In the genomic region with DNA sequence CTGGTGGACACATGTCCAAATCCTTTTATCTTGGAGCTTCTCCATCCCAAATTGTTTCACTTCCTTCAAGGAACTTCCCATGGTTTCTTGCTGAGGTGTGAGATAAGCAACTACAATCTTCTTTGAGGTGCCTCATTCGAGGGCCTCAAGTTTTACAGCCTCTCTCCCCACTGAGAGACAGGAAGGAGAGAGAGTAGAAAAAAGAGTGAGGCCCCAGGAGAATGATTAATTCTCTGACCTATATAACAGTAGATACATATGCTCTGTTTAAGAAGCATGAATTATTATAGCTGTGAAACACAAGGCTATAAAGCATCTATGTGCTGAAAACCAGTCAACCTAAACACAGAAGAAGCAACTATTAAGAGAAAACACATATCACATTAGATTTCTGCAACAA, we compare ENCODE assay signal across 22 cellular contexts.
A peak's percentile ranks its signal among the peaks of the same experiment; 100 is the strongest.
DNase-seq lines count a peak whose midpoint lies in the region; ATAC-seq lines count a peak whose summit lies in the region.
"Had no signal": no experiment of that assay in that cellular context is flagged by ENCODE, and none has a peak within 500 bp of the region (broad histone marks: within the 10 kb centered on the region; RNA-seq: fewer than 3 reads in every experiment).

No MANE protein-coding gene starts in this region.

- H3K27ac Mint-ChIP-seq in activated CD8-positive, alpha-beta memory T cell treated with anti-CD3 and anti-CD28 coated beads, Interleukin-2, amount 10 ng/mL, durations not matched to agents 7 days and 5 days, result peak overlapping the region; percentile 76
- peak overlapping the region; percentile 16 to 68 for H3K27ac Mint-ChIP-seq in T-cell
- H3K27ac Mint-ChIP-seq in activated T-helper 17 cell treated with anti-CD3 and anti-CD28 coated beads, Interleukin-2, amount 50 U/mL, for 72 hours, result peak overlapping the region; percentile 33
- peak overlapping the region; percentile 95 to 98 for H3K27ac Mint-ChIP-seq in natural killer cell treated with Interleukin-12 subunit alpha and Interleukin-12 subunit beta and Interleukin-15 and Interleukin-18, amount 100 ng/mL, for 72 hours
- H3K27ac Mint-ChIP-seq: CD8-positive, alpha-beta T cell; GM23338 had no signal

- H3K27me3 Mint-ChIP-seq in activated CD8-positive, alpha-beta memory T cell treated with anti-CD3 and anti-CD28 coated beads, Interleukin-2, amount 10 ng/mL, durations not matched to agents 7 days and 5 days, result no peaks in the 10 kb centered on the region
- no peaks in the 10 kb centered on the region for H3K27me3 Mint-ChIP-seq in T-cell
- H3K27me3 Mint-ChIP-seq in activated T-helper 17 cell treated with anti-CD3 and anti-CD28 coated beads, Interleukin-2, amount 50 U/mL, for 72 hours, result no peaks in the 10 kb centered on the region
- no peaks in the 10 kb centered on the region for H3K27me3 Mint-ChIP-seq in natural killer cell treated with Interleukin-12 subunit alpha and Interleukin-12 subunit beta and Interleukin-15 and Interleukin-18, amount 100 ng/mL, for 72 hours

- ATAC-seq in activated CD8-positive, alpha-beta memory T cell treated with anti-CD3 and anti-CD28 coated beads, Interleukin-2, amount 10 ng/mL, durations not matched to agents 7 days and 5 days, result no peak
- ATAC-seq in T-cell (replicated peaks in 1 of 4) (peak in 1 of 4 experiments; percentile 45), GM21619 (IDR thresholded peaks at IDR 0.05; ENCODE audit: unreplicated experiment) (no peak)
- peak; percentile 33 for ATAC-seq in activated T-helper 17 cell treated with anti-CD3 and anti-CD28 coated beads, Interleukin-2, amount 50 U/mL, for 72 hours (replicated peaks)
- no peak for ATAC-seq in natural killer cell treated with Interleukin-12 subunit alpha and Interleukin-12 subunit beta and Interleukin-15 and Interleukin-18, amount 100 ng/mL, for 72 hours
- ATAC-seq: CD8-positive, alpha-beta T cell; GM23338 had no signal

- no peak overlapping the region for H3K4me3 Mint-ChIP-seq in activated CD8-positive, alpha-beta memory T cell treated with anti-CD3 and anti-CD28 coated beads, Interleukin-2, amount 10 ng/mL, durations not matched to agents 7 days and 5 days
- H3K4me3 Mint-ChIP-seq in T-cell, result no peak overlapping the region
- peak overlapping the region; percentile 31 for H3K4me3 Mint-ChIP-seq in activated T-helper 17 cell treated with anti-CD3 and anti-CD28 coated beads, Interleukin-2, amount 50 U/mL, for 72 hours
- peak overlapping the region; percentile 70 for H3K4me3 Mint-ChIP-seq in natural killer cell treated with Interleukin-12 subunit alpha and Interleukin-12 subunit beta and Interleukin-15 and Interleukin-18, amount 100 ng/mL, for 72 hours
- H3K4me3 Mint-ChIP-seq: CD8-positive, alpha-beta T cell; GM23338 had no signal

- H3K4me1 Mint-ChIP-seq in activated CD8-positive, alpha-beta memory T cell treated with anti-CD3 and anti-CD28 coated beads, Interleukin-2, amount 10 ng/mL, durations not matched to agents 7 days and 5 days, result peaks cover 50% of the 10 kb centered on the region
- H3K4me1 Mint-ChIP-seq in T-cell, result peaks cover 10 to 36% (median 27%) of the 10 kb centered on the region in 3 donors
- H3K4me1 Mint-ChIP-seq in activated T-helper 17 cell treated with anti-CD3 and anti-CD28 coated beads, Interleukin-2, amount 50 U/mL, for 72 hours, result peaks cover 34% of the 10 kb centered on the region
- H3K4me1 Mint-ChIP-seq in natural killer cell treated with Interleukin-12 subunit alpha and Interleukin-12 subunit beta and Interleukin-15 and Interleukin-18, amount 100 ng/mL, for 72 hours (ENCODE audit: low read depth in 2 of 2), result peaks cover 38 to 47% of the 10 kb centered on the region in 2 donors

- peaks cover 52% of the 10 kb centered on the region for H3K36me3 Mint-ChIP-seq in activated CD8-positive, alpha-beta memory T cell treated with anti-CD3 and anti-CD28 coated beads, Interleukin-2, amount 10 ng/mL, durations not matched to agents 7 days and 5 days
- H3K36me3 Mint-ChIP-seq in T-cell, result peaks cover 61% of the 10 kb centered on the region
- peaks cover 31% of the 10 kb centered on the region for H3K36me3 Mint-ChIP-seq in activated T-helper 17 cell treated with anti-CD3 and anti-CD28 coated beads, Interleukin-2, amount 50 U/mL, for 72 hours (ENCODE audit: low read depth)
- peaks cover 24% of the 10 kb centered on the region for H3K36me3 Mint-ChIP-seq in natural killer cell treated with Interleukin-12 subunit alpha and Interleukin-12 subunit beta and Interleukin-15 and Interleukin-18, amount 100 ng/mL, for 72 hours

- CTCF ChIA-PET in activated CD8-positive, alpha-beta memory T cell treated with anti-CD3 and anti-CD28 coated beads, Interleukin-2, amount 10 ng/mL, durations not matched to agents 7 days and 5 days (lab: Charles Lee), result interaction anchor here (3.3 kb wide), 1 partner anchor 13 kb away, joined by 16 read pairs; no protein-coding TSS in a partner anchor
- CTCF ChIA-PET in T-cell (lab: Charles Lee), result interaction anchor here in 1 of 2 donors (1.7 kb wide), 1 partner anchor 46 kb away, joined by 4 read pairs; no protein-coding TSS in a partner anchor

- H3K9me3 Mint-ChIP-seq in activated CD8-positive, alpha-beta memory T cell treated with anti-CD3 and anti-CD28 coated beads, Interleukin-2, amount 10 ng/mL, durations not matched to agents 7 days and 5 days (ENCODE audit: low read depth), result peaks cover 5% of the 10 kb centered on the region
- H3K9me3 Mint-ChIP-seq in T-cell, result no peaks in the 10 kb centered on the region
- H3K9me3 Mint-ChIP-seq in activated T-helper 17 cell treated with anti-CD3 and anti-CD28 coated beads, Interleukin-2, amount 50 U/mL, for 72 hours, result peaks cover 4% of the 10 kb centered on the region
- no peaks in the 10 kb centered on the region for H3K9me3 Mint-ChIP-seq in natural killer cell treated with Interleukin-12 subunit alpha and Interleukin-12 subunit beta and Interleukin-15 and Interleukin-18, amount 100 ng/mL, for 72 hours
- H3K9me3 Mint-ChIP-seq: CD8-positive, alpha-beta T cell had no signal

- DNase-seq in activated CD8-positive, alpha-beta memory T cell treated with anti-CD3 and anti-CD28 coated beads, Interleukin-2, amount 10 ng/mL, durations not matched to agents 7 days and 5 days, result no peak
- DNase-seq in activated CD8-positive, alpha-beta memory T cell treated with anti-CD3 and anti-CD28 coated beads for 24 hours, result no peak
- DNase-seq in T-cell, result no peak
- no peak for DNase-seq in natural killer cell treated with Interleukin-12 subunit alpha and Interleukin-12 subunit beta and Interleukin-15 and Interleukin-18, amount 100 ng/mL, for 72 hours (ENCODE audit: low spot score)
- DNase-seq in NCI-H2171 (lab: John Stamatoyannopoulos, UW), result no peak
- DNase-seq in HT-29 (ENCODE audit: low spot score), result no peak
- DNase-seq: Calu3; CD8-positive, alpha-beta T cell; DMS153; HCEC 1CT; KBM-7; NCI-H1105; NCI-H1694; NCI-H2081; NCI-H2171 treated with DMSO at 0.1 percent for 48 hours; NCI-H524 treated with DMSO at 0.1 percent for 48 hours; NCI-H82; Peyer's patch; SJCRH30 had no signal

- POLR2A ChIA-PET in T-cell (lab: Charles Lee), result interaction anchor here in 1 of 2 donors (0.5 kb wide), 1 partner anchor 69 kb away, joined by 4 read pairs; no protein-coding TSS in a partner anchor

Comparison
In these comparisons a context has a peak if more than half of its experiments do, and no peak if none do; other contexts are left out.
1. H3K27ac Mint-ChIP-seq: peak in every context shown above with its lines; median percentile 96 in natural killer cell treated with Interleukin-12 subunit alpha and Interleukin-12 subunit beta and Interleukin-15 and Interleukin-18, amount 100 ng/mL, for 72 hours; 76 in activated CD8-positive, alpha-beta memory T cell treated with anti-CD3 and anti-CD28 coated beads, Interleukin-2, amount 10 ng/mL, durations not matched to agents 7 days and 5 days; 42 in T-cell; 33 in activated T-helper 17 cell treated with anti-CD3 and anti-CD28 coated beads, Interleukin-2, amount 50 U/mL, for 72 hours.
2. H3K4me3 Mint-ChIP-seq: peak in activated T-helper 17 cell treated with anti-CD3 and anti-CD28 coated beads, Interleukin-2, amount 50 U/mL, for 72 hours (single experiment) and natural killer cell treated with Interleukin-12 subunit alpha and Interleukin-12 subunit beta and Interleukin-15 and Interleukin-18, amount 100 ng/mL, for 72 hours (single experiment); none in activated CD8-positive, alpha-beta memory T cell treated with anti-CD3 and anti-CD28 coated beads, Interleukin-2, amount 10 ng/mL, durations not matched to agents 7 days and 5 days (single experiment) and T-cell (0 of 3).